10 cellular contexts compared by ENCODE assay signal in the genomic region with DNA sequence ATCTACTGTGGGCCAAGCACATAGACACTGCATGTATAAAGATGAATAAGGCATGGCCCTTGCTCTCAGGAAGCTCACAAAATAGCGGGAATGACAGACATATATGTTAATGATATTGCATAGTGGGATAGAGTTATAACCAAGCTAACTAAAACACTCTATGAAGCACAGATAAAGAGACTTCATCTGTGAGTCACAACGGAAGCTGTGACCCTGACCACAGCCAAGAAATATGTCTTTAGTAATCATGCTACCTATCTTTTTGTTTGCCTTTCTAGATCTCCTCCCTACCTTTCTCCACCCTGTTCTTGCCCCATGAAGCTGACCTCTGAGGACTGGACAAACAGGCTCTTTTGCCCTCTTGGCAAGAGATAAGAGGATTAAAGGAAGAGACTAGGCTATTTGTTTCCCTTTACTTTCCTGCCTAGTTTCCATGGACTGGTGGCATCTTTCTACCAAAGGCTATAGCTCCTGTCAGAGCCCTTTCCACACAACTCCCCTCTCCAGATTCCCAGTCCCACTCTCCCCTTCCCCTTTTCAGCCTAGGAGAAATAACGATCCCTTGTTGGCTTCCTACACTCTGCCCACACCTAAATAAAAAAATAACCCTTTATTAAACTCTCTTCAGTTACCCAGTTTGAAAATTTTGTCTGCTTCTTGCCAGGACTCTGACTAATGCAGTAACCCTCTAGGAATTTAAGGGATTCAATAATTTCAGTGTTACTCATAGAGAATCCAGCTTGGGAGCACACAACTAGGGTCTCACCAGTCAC.
DNase-seq lines count a peak whose midpoint lies in the region; ATAC-seq and TF ChIP-seq lines count a peak whose summit lies in the region.
"Had no signal": no experiment of that assay in that cellular context is flagged by ENCODE, and none has a peak within 500 bp of the region (broad histone marks: within the 10 kb centered on the region; RNA-seq: fewer than 3 reads in every experiment).

No MANE protein-coding gene starts in this region.

- peaks cover 1% of the 10 kb centered on the region for H3K36me3 Mint-ChIP-seq in progenitor cell of endocrine pancreas (ENCODE audit: insufficient read depth)

- H3K27ac ChIP-seq in SJCRH30 = peak overlapping the region; percentile 59

- peaks cover 48% of the 10 kb centered on the region for H3K4me1 Mint-ChIP-seq in progenitor cell of endocrine pancreas (ENCODE audit: low read depth)

- ATAC-seq in esophagus mucosa = peak; percentile 81
- ATAC-seq in GM21737 (IDR thresholded peaks at IDR 0.05; ENCODE audit: unreplicated experiment) = no peak
- no peak for ATAC-seq in GM21515 (IDR thresholded peaks at IDR 0.05; ENCODE audit: unreplicated experiment)
- ATAC-seq in GM18502 (IDR thresholded peaks at IDR 0.05; ENCODE audit: poor library complexity, unreplicated experiment) = no peak

- no peaks in the 10 kb centered on the region for H3K36me3 ChIP-seq in SJCRH30

- peaks cover 12% of the 10 kb centered on the region for H3K4me1 ChIP-seq in SJCRH30

- DNase-seq in H4 (ENCODE audit: low spot score) = peak; percentile 16
- DNase-seq in SJCRH30 = no peak
- no peak for DNase-seq in progenitor cell of endocrine pancreas (ENCODE audit: low spot score, unreplicated experiment)
- no peak for DNase-seq in activated CD4-positive, alpha-beta T cell treated with anti-CD3 and anti-CD28 coated beads, Interleukin-2, amount 50 U/mL, for 48 hours
- DNase-seq: stimulated activated naive CD4-positive, alpha-beta T cell had no signal

- peaks cover 3% of the 10 kb centered on the region for H3K27me3 Mint-ChIP-seq in progenitor cell of endocrine pancreas

- no peak overlapping the region for H3K4me3 ChIP-seq in SJCRH30

- peak overlapping the region; percentile 56 for H3K27ac Mint-ChIP-seq in progenitor cell of endocrine pancreas
- H3K27ac Mint-ChIP-seq: activated T-helper 1 cell treated with anti-CD3 and anti-CD28 coated beads, Interleukin-12 subunit alpha, Interleukin-12 subunit beta, Interleukin-2, Interleukin-4 antibody, amounts not matched to agents 30 ng/mL and 10 ng/mL and 1 ng/mL, durations not matched to agents 14 hours and 24 hours and 36 hours had no signal

- no peak overlapping the region for H3K4me3 Mint-ChIP-seq in progenitor cell of endocrine pancreas (ENCODE audit: low read depth)
- H3K4me3 Mint-ChIP-seq: activated T-helper 1 cell treated with anti-CD3 and anti-CD28 coated beads, Interleukin-12 subunit alpha, Interleukin-12 subunit beta, Interleukin-2, Interleukin-4 antibody, amounts not matched to agents 30 ng/mL and 10 ng/mL and 1 ng/mL, durations not matched to agents 14 hours and 24 hours and 36 hours had no signal

- TF ChIP-seq CTCF in progenitor cell of endocrine pancreas (IDR thresholded peaks at IDR 0.05; ENCODE audit: unreplicated experiment) = no peak

- no peaks in the 10 kb centered on the region for H3K9me3 ChIP-seq in SJCRH30 (replicated peaks)

- H3K27me3 ChIP-seq in SJCRH30 = no peaks in the 10 kb centered on the region

- H3K9me3 Mint-ChIP-seq in progenitor cell of endocrine pancreas (ENCODE audit: low read depth) = peaks cover 2% of the 10 kb centered on the region
- H3K9me3 Mint-ChIP-seq: activated T-helper 1 cell treated with anti-CD3 and anti-CD28 coated beads, Interleukin-12 subunit alpha, Interleukin-12 subunit beta, Interleukin-2, Interleukin-4 antibody, amounts not matched to agents 30 ng/mL and 10 ng/mL and 1 ng/mL, durations not matched to agents 14 hours and 24 hours and 36 hours had no signal
